ENCODE assay signal across 28 cellular contexts in the genomic region with DNA sequence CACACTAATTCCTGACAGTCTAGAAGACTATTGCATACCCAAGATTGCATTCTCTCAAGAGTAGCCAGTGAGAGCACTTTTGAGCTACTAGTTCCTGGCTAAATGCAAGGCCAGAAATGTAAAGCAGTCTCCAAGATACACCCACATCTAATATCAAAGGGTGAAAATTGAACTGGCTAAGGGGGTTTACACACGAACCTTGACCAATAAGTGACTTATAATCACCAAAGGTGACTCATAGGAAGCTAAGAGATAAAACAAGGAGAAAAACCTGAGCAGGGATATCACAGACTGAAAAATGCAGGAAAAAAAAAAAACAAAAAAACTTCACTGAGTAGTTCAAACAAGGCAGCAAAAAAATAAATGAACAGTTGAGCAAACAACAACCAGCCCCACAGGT.
"Had no signal": no experiment of that assay in that cellular context is flagged by ENCODE, and none has a peak within 500 bp of the region (broad histone marks: within the 10 kb centered on the region; RNA-seq: fewer than 3 reads in every experiment).

No MANE protein-coding gene starts in this region.

- ATAC-seq: activated CD8-positive, alpha-beta memory T cell treated with anti-CD3 and anti-CD28 coated beads, Interleukin-2, amount 10 ng/mL, durations not matched to agents 7 days and 5 days; activated naive CD4-positive, alpha-beta T cell treated with anti-CD3 and anti-CD28 coated beads, Interleukin-2, amount 50 U/mL, for 72 hours; activated naive CD8-positive, alpha-beta T cell treated with anti-CD3 and anti-CD28 coated beads, Interleukin-2, amount 50 U/mL, for 24 hours; activated T-cell treated with anti-CD3 and anti-CD28 coated beads, Interleukin-2, amount 50 U/mL, for 4 hours; body of pancreas had no signal

- H3K27me3 ChIP-seq: ascending aorta, body of pancreas, Peyer's patch, SJCRH30 had no signal

- H3K9me3 ChIP-seq: body of pancreas, Peyer's patch, SJCRH30, SK-N-SH had no signal

- H3K36me3 Mint-ChIP-seq: activated CD8-positive, alpha-beta memory T cell treated with anti-CD3 and anti-CD28 coated beads, Interleukin-2, amount 10 ng/mL, durations not matched to agents 7 days and 5 days had no signal

- H3K27me3 Mint-ChIP-seq: activated CD4-positive, alpha-beta T cell treated with anti-CD3 and anti-CD28 coated beads, Interleukin-2, amount 10 ng/mL, durations not matched to agents 24 days and 14 days; activated CD8-positive, alpha-beta memory T cell treated with anti-CD3 and anti-CD28 coated beads, Interleukin-2, amount 10 ng/mL, durations not matched to agents 7 days and 5 days; activated naive CD8-positive, alpha-beta T cell treated with anti-CD3 and anti-CD28 coated beads, Interleukin-2, amount 50 U/mL, for 24 hours; central memory CD8-positive, alpha-beta T cell had no signal

- H3K4me1 Mint-ChIP-seq: activated CD4-positive, alpha-beta T cell treated with anti-CD3 and anti-CD28 coated beads, Interleukin-2, amount 10 ng/mL, durations not matched to agents 24 days and 14 days; activated CD8-positive, alpha-beta memory T cell treated with anti-CD3 and anti-CD28 coated beads, Interleukin-2, amount 10 ng/mL, durations not matched to agents 7 days and 5 days; activated naive CD8-positive, alpha-beta T cell treated with anti-CD3 and anti-CD28 coated beads, Interleukin-2, amount 50 U/mL, for 24 hours; central memory CD8-positive, alpha-beta T cell had no signal

- H3K4me3 Mint-ChIP-seq: activated CD4-positive, alpha-beta T cell treated with anti-CD3 and anti-CD28 coated beads, Interleukin-2, amount 10 ng/mL, durations not matched to agents 24 days and 14 days; activated CD8-positive, alpha-beta memory T cell treated with anti-CD3 and anti-CD28 coated beads, Interleukin-2, amount 10 ng/mL, durations not matched to agents 7 days and 5 days; activated naive CD8-positive, alpha-beta T cell treated with anti-CD3 and anti-CD28 coated beads, Interleukin-2, amount 50 U/mL, for 24 hours; activated T-cell treated with anti-CD3 and anti-CD28 coated beads, Interleukin-2, amount 50 U/mL, for 4 hours; central memory CD8-positive, alpha-beta T cell had no signal

- DNase-seq: activated CD4-positive, alpha-beta T cell treated with anti-CD3 and anti-CD28 coated beads, Interleukin-2, amount 10 ng/mL, durations not matched to agents 24 days and 14 days; activated CD4-positive, alpha-beta T cell treated with anti-CD3 and anti-CD28 coated beads, Interleukin-2, amount 50 U/mL, for 48 hours; activated CD4-positive, CD25-positive, alpha-beta regulatory T cell treated with anti-CD3 and anti-CD28 coated beads, Interleukin-2, amount 50 U/mL, for 72 hours; activated CD8-positive, alpha-beta memory T cell treated with anti-CD3 and anti-CD28 coated beads, Interleukin-2, amount 10 ng/mL, durations not matched to agents 7 days and 5 days; activated effector memory CD4-positive, alpha-beta T cell treated with anti-CD3 and anti-CD28 coated beads, Interleukin-2, amount 50 U/mL, for 16 hours; activated naive CD4-positive, alpha-beta T cell treated with Interleukin-2 at 50 U/mL for 16 hours; activated naive CD8-positive, alpha-beta T cell treated with anti-CD3 and anti-CD28 coated beads, Interleukin-2, amount 50 U/mL, for 24 hours; activated T-cell treated with anti-CD3 and anti-CD28 coated beads, Interleukin-2, amount 50 U/mL, for 4 hours; amniotic stem cell; body of pancreas; NCI-H1048; NCI-H146; NCI-H187 treated with DMSO at 0.1 percent for 48 hours; NCI-H2107; NCI-H2171 treated with DMSO at 0.1 percent for 48 hours; NCI-H345; NCI-H510A; NCI-H526 treated with DMSO at 0.1 percent for 48 hours; NCI-H82; Peyer's patch; Right ventricle myocardium superior; SJCRH30; SK-N-SH; T-helper 1 cell had no signal

- H3K27ac Mint-ChIP-seq: activated CD4-positive, alpha-beta T cell treated with anti-CD3 and anti-CD28 coated beads, Interleukin-2, amount 10 ng/mL, durations not matched to agents 24 days and 14 days; activated CD8-positive, alpha-beta memory T cell treated with anti-CD3 and anti-CD28 coated beads, Interleukin-2, amount 10 ng/mL, durations not matched to agents 7 days and 5 days; activated naive CD4-positive, alpha-beta T cell treated with anti-CD3 and anti-CD28 coated beads, Interleukin-2, amount 50 U/mL, for 72 hours; activated naive CD8-positive, alpha-beta T cell treated with anti-CD3 and anti-CD28 coated beads, Interleukin-2, amount 50 U/mL, for 24 hours had no signal

- H3K9me3 Mint-ChIP-seq: activated CD4-positive, alpha-beta T cell treated with anti-CD3 and anti-CD28 coated beads, Interleukin-2, amount 10 ng/mL, durations not matched to agents 24 days and 14 days had no signal

- H3K27ac ChIP-seq: ascending aorta, body of pancreas, Peyer's patch, RWPE1, SJCRH30 had no signal

- H3K4me3 ChIP-seq: ascending aorta, body of pancreas, Peyer's patch, SJCRH30 had no signal

- H3K36me3 ChIP-seq: ascending aorta, Peyer's patch, SJCRH30 had no signal

- H3K4me1 ChIP-seq: ascending aorta, body of pancreas, Peyer's patch, SJCRH30 had no signal
